In genomic region chr19:4389511-4390016, GRCh38 we compare ENCODE assay signal across 7 cellular contexts. TPM values are rescaled to one million over a fixed set of nuclear protein-coding genes. Genes with fewer than 3 reads are reported as not detected.
DNase-seq lines count a peak whose midpoint lies in the region; FAIRE-seq and TF ChIP-seq lines count a peak whose summit lies in the region.

No MANE protein-coding gene starts in this region.

- DNase-seq in WERI-Rb-1 (no peak), endothelial cell of umbilical vein (ENCODE audit: low read depth, low spot score) (no peak), nephron progenitor cell (no peak), type B pancreatic cell (ENCODE audit: extremely low spot score, unreplicated experiment) (no peak), hypothalamus (lab: John Stamatoyannopoulos, UW) (no peak), medulla oblongata (ENCODE audit: extremely low spot score) (no peak), AG08396 (ENCODE audit: low spot score) (no peak)

- H3K27me3 Mint-ChIP-seq in nephron progenitor cell (ENCODE audit: low read depth, poor library complexity): no peaks in the 10 kb centered on the region
- no peaks in the 10 kb centered on the region for H3K27me3 Mint-ChIP-seq in type B pancreatic cell

- H3K36me3 Mint-ChIP-seq in nephron progenitor cell (ENCODE audit: low read depth) (peaks cover 6% of the 10 kb centered on the region), type B pancreatic cell (no peaks in the 10 kb centered on the region)

- H3K9me3 Mint-ChIP-seq in nephron progenitor cell (no peaks in the 10 kb centered on the region), type B pancreatic cell (no peaks in the 10 kb centered on the region)

- intact Hi-C loops in endothelial cell of umbilical vein (cut with micrococcal nuclease): loop anchor here (1.0 kb wide), 1 partner anchor 15 kb away; no protein-coding TSS in a partner anchor

- TF ChIP-seq CTCF in WERI-Rb-1 (IDR thresholded peaks at IDR 0.05; ENCODE audit: low read depth, low read length) (no peak), endothelial cell of umbilical vein (IDR thresholded peaks at IDR 0.05; ENCODE audit: extremely low read depth in 1 of 2, insufficient read depth in 1 of 2, low read depth in 1 of 2, low read length in 2 of 2) (peak; percentile 4 to 25), nephron progenitor cell (IDR thresholded peaks at IDR 0.05) (no peak), type B pancreatic cell (conservative IDR thresholded peaks at IDR 0.05) (no peak)

- peak overlapping the region; percentile 40 for H3K4me2 ChIP-seq in endothelial cell of umbilical vein (ENCODE audit: insufficient read depth, low read length)

- no peaks in the 10 kb centered on the region for H3K9me3 ChIP-seq in WERI-Rb-1 (ENCODE audit: severe bottlenecking)
- no peaks in the 10 kb centered on the region for H3K9me3 ChIP-seq in endothelial cell of umbilical vein (replicated peaks; ENCODE audit: control insufficient read depth, insufficient read depth, low read length)

- BruUV-seq in endothelial cell of umbilical vein (replicated peaks; lab: Mats Ljungman, UMichigan): no TSS peak

- H3K4me3 Mint-ChIP-seq in nephron progenitor cell: no peak overlapping the region
- peak overlapping the region; percentile 74 for H3K4me3 Mint-ChIP-seq in type B pancreatic cell

- H3K27me3 ChIP-seq in WERI-Rb-1 (ENCODE audit: insufficient read depth, low read depth, severe bottlenecking) (no peaks in the 10 kb centered on the region), endothelial cell of umbilical vein (ENCODE audit: control insufficient read depth in 2 of 2, insufficient read depth in 2 of 2, low read length in 2 of 2) (no peaks in the 10 kb centered on the region)

- H3K27ac ChIP-seq in WERI-Rb-1 (peak overlapping the region; percentile 63), endothelial cell of umbilical vein (ENCODE audit: insufficient read depth, low read depth, low read length) (peak overlapping the region; percentile 88)

- dilution Hi-C loops in endothelial cell of umbilical vein (cut with MboI; ENCODE audit: extremely low pct_ligation_motif_present, low sequenced_read_pairs): no loop called here

- no peak for FAIRE-seq in endothelial cell of umbilical vein (lab: Jason Lieb, UNC)

- no peak overlapping the region for H3K4me3 ChIP-seq in WERI-Rb-1 (ENCODE audit: low read depth, low read length)
- H3K4me3 ChIP-seq in endothelial cell of umbilical vein (replicated peaks in 1 of 3; ENCODE audit: insufficient read depth in 1 of 3, low read depth in 1 of 3, low read length in 3 of 3): no peak overlapping the region

- H3K9me1 ChIP-seq in endothelial cell of umbilical vein (replicated peaks; ENCODE audit: control insufficient read depth, extremely low read depth, insufficient read depth, low read length): no peaks in the 10 kb centered on the region

- peaks cover 80% of the 10 kb centered on the region for H3K4me1 Mint-ChIP-seq in nephron progenitor cell
- H3K4me1 Mint-ChIP-seq in type B pancreatic cell (ENCODE audit: unreplicated experiment): peaks cover 50% of the 10 kb centered on the region

- peak overlapping the region; percentile 93 for H3K27ac Mint-ChIP-seq in nephron progenitor cell
- peak overlapping the region; percentile 95 for H3K27ac Mint-ChIP-seq in type B pancreatic cell

- H3K9ac ChIP-seq in endothelial cell of umbilical vein (replicated peaks; ENCODE audit: extremely low read depth, insufficient read depth, low read length): peak overlapping the region; percentile 75

- CTCF ChIA-PET in endothelial cell of umbilical vein (lab: Charles Lee): interaction anchor here (0.9 to 7.9 kb wide), 5 partner anchors 10 to 19 kb away, joined by 4 to 105 read pairs (median 43); partner anchors contain the start of genes CHAF1A and SH3GL1

- H3K79me2 ChIP-seq in endothelial cell of umbilical vein (ENCODE audit: control insufficient read depth, insufficient read depth, low read length): peaks cover 82% of the 10 kb centered on the region

- TF ChIP-seq POLR2A in endothelial cell of umbilical vein (IDR thresholded peaks at IDR 0.05; ENCODE audit: low read depth, low read length): no peak

- H3K36me3 ChIP-seq in WERI-Rb-1 (peaks cover 40% of the 10 kb centered on the region), endothelial cell of umbilical vein (ENCODE audit: control insufficient read depth in 2 of 2, extremely low read depth in 1 of 2, insufficient read depth in 2 of 2, low read length in 2 of 2) (peaks cover 3 to 11% of the 10 kb centered on the region in 2 experiments)

- H4K20me1 ChIP-seq in endothelial cell of umbilical vein (replicated peaks; ENCODE audit: control insufficient read depth, extremely low read depth, insufficient read depth, low read length): no peaks in the 10 kb centered on the region

- H2AFZ ChIP-seq in endothelial cell of umbilical vein (ENCODE audit: low read depth, low read length): no peak overlapping the region

- POLR2A ChIA-PET in endothelial cell of umbilical vein (lab: Charles Lee): interaction anchor here (1.0 kb wide), 1 partner anchor 82 kb away, joined by 3 read pairs; no protein-coding TSS in a partner anchor

- H3K4me1 ChIP-seq in endothelial cell of umbilical vein (ENCODE audit: control insufficient read depth, extremely low read depth, insufficient read depth, low read length): peaks cover 65% of the 10 kb centered on the region

TF ChIP-seq in endothelial cell of umbilical vein, 7 proteins besides CTCF, POLR2A, EP300 and RAD21:
- TF ChIP-seq GATA2 (IDR thresholded peaks at IDR 0.05; ENCODE audit: insufficient read depth, insufficient read length, low read depth, low read length) (no peak), FOS (IDR thresholded peaks at IDR 0.05; ENCODE audit: borderline replicate concordance, insufficient read depth, low read length) (no peak), POLR2AphosphoS5 (IDR thresholded peaks at IDR 0.05; ENCODE audit: insufficient read depth, low read depth, low read length) (no peak), JUN (IDR thresholded peaks at IDR 0.05; ENCODE audit: borderline replicate concordance, insufficient read depth, insufficient read length, low read depth) (no peak), EZH2 (IDR thresholded peaks at IDR 0.05; ENCODE audit: borderline replicate concordance, low read depth, low read length, severe bottlenecking) (no peak), MYC (IDR thresholded peaks at IDR 0.05; ENCODE audit: low read depth, low read length) (no peak)
- TF ChIP-seq, protein P1, sequence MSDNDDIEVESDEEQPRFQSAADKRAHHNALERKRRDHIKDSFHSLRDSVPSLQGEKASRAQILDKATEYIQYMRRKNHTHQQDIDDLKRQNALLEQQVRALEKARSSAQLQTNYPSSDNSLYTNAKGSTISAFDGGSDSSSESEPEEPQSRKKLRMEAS (IDR thresholded peaks at IDR 0.05; ENCODE audit: insufficient read depth, insufficient read length): no peak

RNA-seq across cellular contexts. Expression of gene SH3GL1, which starts 10.8 kb away (rescaled TPM):
- total RNA-seq in endothelial cell of umbilical vein (143 and 153 TPM in 2 replicates), type B pancreatic cell (ENCODE audit: low replicate concordance) (74.4 and 87.2 TPM in 2 replicates)
- polyA plus RNA-seq in endothelial cell of umbilical vein: 145 and 191 TPM in 2 replicates
- 113 and 139 TPM in 2 replicates for polyA plus RNA-seq in endothelial cell of umbilical vein (2011; cell fraction: cytosol; rRNA removed)
- 94.1 and 103 TPM in 2 replicates for polyA plus RNA-seq in endothelial cell of umbilical vein (2011; cell fraction: nucleus; rRNA removed)
- polyA plus RNA-seq in endothelial cell of umbilical vein (2012): 124 and 164 TPM in 2 replicates
- polyA minus RNA-seq in endothelial cell of umbilical vein: 51.2 and 68.4 TPM in 2 replicates
- 43.0 TPM for polyA minus RNA-seq in endothelial cell of umbilical vein (2011; cell fraction: cytosol; rRNA and poly(A)+ RNA removed)
- 32.8 and 43.7 TPM in 2 replicates for polyA minus RNA-seq in endothelial cell of umbilical vein (2011; cell fraction: nucleus; rRNA and poly(A)+ RNA removed)

RNA-seq across cellular contexts. Expression of gene CHAF1A, which starts 12.9 kb away (rescaled TPM):
- total RNA-seq in endothelial cell of umbilical vein: 44.5 and 47.8 TPM in 2 replicates
- 19.5 and 32.1 TPM in 2 replicates for polyA plus RNA-seq in endothelial cell of umbilical vein
- polyA plus RNA-seq in endothelial cell of umbilical vein (2011; cell fraction: cytosol; rRNA removed): 22.2 and 23.4 TPM in 2 replicates
- polyA plus RNA-seq in endothelial cell of umbilical vein (2011; cell fraction: nucleus; rRNA removed): 32.5 and 36.1 TPM in 2 replicates
- 16.4 and 24.5 TPM in 2 replicates for polyA plus RNA-seq in endothelial cell of umbilical vein (2012)
- 11.2 and 20.1 TPM in 2 replicates for polyA minus RNA-seq in endothelial cell of umbilical vein
- polyA minus RNA-seq in endothelial cell of umbilical vein (2011; cell fraction: cytosol; rRNA and poly(A)+ RNA removed): 70.6 TPM
- polyA minus RNA-seq in endothelial cell of umbilical vein (2011; cell fraction: nucleus; rRNA and poly(A)+ RNA removed): 20.4 and 33.6 TPM in 2 replicates
- total RNA-seq in type B pancreatic cell (ENCODE audit: low replicate concordance): 25.7 and 46.3 TPM in 2 replicates

RNA-seq across cellular contexts. Expression of gene MPND, which starts 46.2 kb away (rescaled TPM):
- total RNA-seq in endothelial cell of umbilical vein (21.1 and 22.1 TPM in 2 replicates), type B pancreatic cell (ENCODE audit: low replicate concordance) (43.5 and 43.6 TPM in 2 replicates)
- polyA plus RNA-seq in endothelial cell of umbilical vein: 13.8 and 14.8 TPM in 2 replicates
- 9.0 and 11.6 TPM in 2 replicates for polyA plus RNA-seq in endothelial cell of umbilical vein (2011; cell fraction: cytosol; rRNA removed)
- polyA plus RNA-seq in endothelial cell of umbilical vein (2011; cell fraction: nucleus; rRNA removed): 6.7 and 7.7 TPM in 2 replicates
- polyA plus RNA-seq in endothelial cell of umbilical vein (2012): 13.3 and 22.7 TPM in 2 replicates
- 7.7 and 11.2 TPM in 2 replicates for polyA minus RNA-seq in endothelial cell of umbilical vein
- 8.4 TPM for polyA minus RNA-seq in endothelial cell of umbilical vein (2011; cell fraction: cytosol; rRNA and poly(A)+ RNA removed)
- polyA minus RNA-seq in endothelial cell of umbilical vein (2011; cell fraction: nucleus; rRNA and poly(A)+ RNA removed): 1.8 and 6.9 TPM in 2 replicates

RNA-seq across cellular contexts. Expression of gene STAP2, which starts 50.9 kb away (rescaled TPM):
- 11.8 and 12.2 TPM in 2 replicates for total RNA-seq in endothelial cell of umbilical vein
- polyA plus RNA-seq in endothelial cell of umbilical vein: 21.7 and 21.8 TPM in 2 replicates
- 14.2 and 17.3 TPM in 2 replicates for polyA plus RNA-seq in endothelial cell of umbilical vein (2011; cell fraction: cytosol; rRNA removed)
- polyA plus RNA-seq in endothelial cell of umbilical vein (2011; cell fraction: nucleus; rRNA removed): 20.5 and 24.1 TPM in 2 replicates
- 7.2 and 18.3 TPM in 2 replicates for polyA plus RNA-seq in endothelial cell of umbilical vein (2012)
- 8.1 and 11.6 TPM in 2 replicates for polyA minus RNA-seq in endothelial cell of umbilical vein
- polyA minus RNA-seq in endothelial cell of umbilical vein (2011; cell fraction: cytosol; rRNA and poly(A)+ RNA removed): not detected
- 3.0 and 6.0 TPM in 2 replicates for polyA minus RNA-seq in endothelial cell of umbilical vein (2011; cell fraction: nucleus; rRNA and poly(A)+ RNA removed)
- total RNA-seq in type B pancreatic cell (ENCODE audit: low replicate concordance): 42.5 and 96.9 TPM in 2 replicates

Comparison
In these comparisons a context has a peak if more than half of its experiments do, and no peak if none do; other contexts are left out.
1. CTCF ChIP-seq: peak in endothelial cell of umbilical vein (2 of 2); none in WERI-Rb-1 (single experiment), nephron progenitor cell (single experiment) and type B pancreatic cell (single experiment).